Comparison of ENCODE assay signal across 1 cellular context in the genomic region with DNA sequence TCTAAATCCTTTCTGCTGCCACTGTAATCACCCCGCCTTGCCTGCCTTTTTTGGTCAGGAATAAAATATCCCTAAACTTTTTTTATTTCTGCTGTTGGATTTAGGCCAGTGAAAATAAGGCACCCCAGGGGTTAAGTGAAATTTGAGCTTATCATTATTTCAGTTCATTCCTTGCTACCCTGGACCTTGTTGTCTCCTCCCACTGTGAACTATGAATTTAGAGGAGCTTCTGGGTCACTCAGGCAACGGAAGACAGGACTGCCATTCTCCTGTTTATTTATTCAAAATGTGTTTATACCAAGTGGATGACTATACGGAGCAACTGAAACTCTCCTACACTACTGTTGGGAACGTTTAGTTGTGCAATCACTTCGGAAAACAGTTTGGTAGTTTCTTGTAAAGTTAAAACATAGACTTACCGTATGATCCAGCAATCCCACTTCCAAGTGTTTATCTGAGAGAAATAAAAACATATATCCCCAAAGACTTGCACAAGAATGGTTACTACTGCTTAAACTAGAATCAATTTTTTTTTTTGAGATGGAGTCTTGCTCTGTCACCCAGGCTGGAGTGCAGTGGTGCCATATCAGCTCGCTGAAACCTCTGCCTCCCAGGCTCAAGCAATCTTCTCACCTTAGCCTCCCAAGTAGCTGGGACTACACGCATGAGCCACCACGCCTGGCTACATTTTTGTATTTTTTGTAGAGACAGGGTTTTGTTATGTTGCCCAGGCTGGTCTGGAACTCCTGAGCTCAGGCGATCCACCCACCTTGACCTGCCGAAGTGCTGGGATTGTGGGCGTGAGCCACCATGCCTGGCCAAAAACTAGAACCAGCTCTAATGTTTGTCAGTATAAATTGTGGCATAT.
TF ChIP-seq lines count a peak whose summit lies in the region.

No MANE protein-coding gene starts in this region.

TF ChIP-seq in HepG2, 621 proteins besides CTCF, POLR2A, EP300 and RAD21 (continued from another document and continues in another):
- TF ChIP-seq, protein P1, sequence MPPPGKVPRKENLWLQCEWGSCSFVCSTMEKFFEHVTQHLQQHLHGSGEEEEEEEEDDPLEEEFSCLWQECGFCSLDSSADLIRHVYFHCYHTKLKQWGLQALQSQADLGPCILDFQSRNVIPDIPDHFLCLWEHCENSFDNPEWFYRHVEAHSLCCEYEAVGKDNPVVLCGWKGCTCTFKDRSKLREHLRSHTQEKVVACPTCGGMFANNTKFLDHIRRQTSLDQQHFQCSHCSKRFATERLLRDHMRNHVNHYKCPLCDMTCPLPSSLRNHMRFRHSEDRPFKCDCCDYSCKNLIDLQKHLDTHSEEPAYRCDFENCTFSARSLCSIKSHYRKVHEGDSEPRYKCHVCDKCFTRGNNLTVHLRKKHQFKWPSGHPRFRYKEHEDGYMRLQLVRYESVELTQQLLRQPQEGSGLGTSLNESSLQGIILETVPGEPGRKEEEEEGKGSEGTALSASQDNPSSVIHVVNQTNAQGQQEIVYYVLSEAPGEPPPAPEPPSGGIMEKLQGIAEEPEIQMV (CRISPR knock-in tag; IDR thresholded peaks at IDR 0.05; ENCODE audit: low read depth): no peak
- TF ChIP-seq TOE1 (CRISPR knock-in tag; IDR thresholded peaks at IDR 0.05) (no peak), PPARG (CRISPR knock-in tag; conservative IDR thresholded peaks at IDR 0.05) (no peak), ZNF75D (CRISPR knock-in tag; IDR thresholded peaks at IDR 0.05; ENCODE audit: borderline replicate concordance) (no peak), SATB2 (CRISPR knock-in tag; IDR thresholded peaks at IDR 0.05) (no peak), SMARCC2 (IDR thresholded peaks at IDR 0.05) (no peak), ZNF232 (CRISPR knock-in tag; IDR thresholded peaks at IDR 0.05; ENCODE audit: borderline replicate concordance) (no peak), TCF7 (IDR thresholded peaks at IDR 0.05; ENCODE audit: low read depth) (no peak), XRCC5 (optimal IDR thresholded peaks at IDR 0.05; ENCODE audit: low read length) (no peak), ZNF329 (CRISPR knock-in tag; IDR thresholded peaks at IDR 0.05; ENCODE audit: low read depth) (no peak), ZNF44 (CRISPR knock-in tag; IDR thresholded peaks at IDR 0.05) (no peak), CEBPB (IDR thresholded peaks at IDR 0.05; ENCODE audit: borderline replicate concordance, low read depth, low read length) (peak; percentile 61), ZNF260 (CRISPR knock-in tag; IDR thresholded peaks at IDR 0.05; ENCODE audit: borderline replicate concordance, low read depth) (no peak), PHF21A (CRISPR knock-in tag; IDR thresholded peaks at IDR 0.05) (peak; percentile 36; the same call in 1 of the 2 replicates), GABPB1 (CRISPR knock-in tag; IDR thresholded peaks at IDR 0.05) (no peak), ZNF3 (CRISPR knock-in tag; IDR thresholded peaks at IDR 0.05) (no peak), FOXO1 (CRISPR knock-in tag; IDR thresholded peaks at IDR 0.05) (no peak), TBP (CRISPR knock-in tag; IDR thresholded peaks at IDR 0.05) (no peak), TEAD2 (CRISPR knock-in tag; IDR thresholded peaks at IDR 0.05) (no peak), ZNF317 (CRISPR knock-in tag; IDR thresholded peaks at IDR 0.05) (0 out of 2 replicates have a peak, but pooled peaks have one; percentile 23), ZNF652 (CRISPR knock-in tag; IDR thresholded peaks at IDR 0.05; ENCODE audit: borderline replicate concordance, low read depth) (peak; percentile 97), KLF11 (CRISPR knock-in tag; IDR thresholded peaks at IDR 0.05) (no peak), KLF12 (CRISPR knock-in tag; IDR thresholded peaks at IDR 0.05; ENCODE audit: borderline replicate concordance) (no peak), ZNF562 (CRISPR knock-in tag; IDR thresholded peaks at IDR 0.05; ENCODE audit: borderline replicate concordance) (no peak), ZNF331 (CRISPR knock-in tag; IDR thresholded peaks at IDR 0.05) (no peak; the same call in 1 of the 2 replicates), KDM3A (CRISPR knock-in tag; IDR thresholded peaks at IDR 0.05; ENCODE audit: low read depth) (no peak), HNF4G (IDR thresholded peaks at IDR 0.05; ENCODE audit: borderline replicate concordance, low read depth, low read length) (peak; percentile 53; the same call in 1 of the 2 replicates), HNF4G (CRISPR knock-in tag; IDR thresholded peaks at IDR 0.05; ENCODE audit: borderline replicate concordance, low read depth) (no peak), ZNF83 (CRISPR knock-in tag; IDR thresholded peaks at IDR 0.05; ENCODE audit: borderline replicate concordance) (no peak), MEIS2 (CRISPR knock-in tag; IDR thresholded peaks at IDR 0.05) (no peak), RCOR2 (CRISPR knock-in tag; IDR thresholded peaks at IDR 0.05) (0 out of 2 replicates have a peak, but pooled peaks have one; percentile 11)
- TF ChIP-seq, protein P2, sequence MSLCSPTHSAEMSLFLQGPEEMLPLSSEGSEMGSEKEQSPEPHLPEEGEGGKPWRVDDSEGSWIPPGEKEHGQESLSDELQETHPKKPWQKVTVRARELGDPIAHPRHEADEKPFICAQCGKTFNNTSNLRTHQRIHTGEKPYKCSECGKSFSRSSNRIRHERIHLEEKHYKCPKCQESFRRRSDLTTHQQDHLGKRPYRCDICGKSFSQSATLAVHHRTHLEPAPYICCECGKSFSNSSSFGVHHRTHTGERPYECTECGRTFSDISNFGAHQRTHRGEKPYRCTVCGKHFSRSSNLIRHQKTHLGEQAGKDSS (CRISPR knock-in tag; IDR thresholded peaks at IDR 0.05; ENCODE audit: borderline replicate concordance, low read depth): no peak
- TF ChIP-seq, protein P3, sequence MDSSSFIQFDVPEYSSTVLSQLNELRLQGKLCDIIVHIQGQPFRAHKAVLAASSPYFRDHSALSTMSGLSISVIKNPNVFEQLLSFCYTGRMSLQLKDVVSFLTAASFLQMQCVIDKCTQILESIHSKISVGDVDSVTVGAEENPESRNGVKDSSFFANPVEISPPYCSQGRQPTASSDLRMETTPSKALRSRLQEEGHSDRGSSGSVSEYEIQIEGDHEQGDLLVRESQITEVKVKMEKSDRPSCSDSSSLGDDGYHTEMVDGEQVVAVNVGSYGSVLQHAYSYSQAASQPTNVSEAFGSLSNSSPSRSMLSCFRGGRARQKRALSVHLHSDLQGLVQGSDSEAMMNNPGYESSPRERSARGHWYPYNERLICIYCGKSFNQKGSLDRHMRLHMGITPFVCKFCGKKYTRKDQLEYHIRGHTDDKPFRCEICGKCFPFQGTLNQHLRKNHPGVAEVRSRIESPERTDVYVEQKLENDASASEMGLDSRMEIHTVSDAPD (CRISPR knock-in tag; IDR thresholded peaks at IDR 0.05): 0 out of 2 replicates have a peak, but pooled peaks have one; percentile 42
- TF ChIP-seq, protein P4, sequence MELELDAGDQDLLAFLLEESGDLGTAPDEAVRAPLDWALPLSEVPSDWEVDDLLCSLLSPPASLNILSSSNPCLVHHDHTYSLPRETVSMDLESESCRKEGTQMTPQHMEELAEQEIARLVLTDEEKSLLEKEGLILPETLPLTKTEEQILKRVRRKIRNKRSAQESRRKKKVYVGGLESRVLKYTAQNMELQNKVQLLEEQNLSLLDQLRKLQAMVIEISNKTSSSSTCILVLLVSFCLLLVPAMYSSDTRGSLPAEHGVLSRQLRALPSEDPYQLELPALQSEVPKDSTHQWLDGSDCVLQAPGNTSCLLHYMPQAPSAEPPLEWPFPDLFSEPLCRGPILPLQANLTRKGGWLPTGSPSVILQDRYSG (CRISPR knock-in tag; IDR thresholded peaks at IDR 0.05): no peak
- TF ChIP-seq, protein P5, sequence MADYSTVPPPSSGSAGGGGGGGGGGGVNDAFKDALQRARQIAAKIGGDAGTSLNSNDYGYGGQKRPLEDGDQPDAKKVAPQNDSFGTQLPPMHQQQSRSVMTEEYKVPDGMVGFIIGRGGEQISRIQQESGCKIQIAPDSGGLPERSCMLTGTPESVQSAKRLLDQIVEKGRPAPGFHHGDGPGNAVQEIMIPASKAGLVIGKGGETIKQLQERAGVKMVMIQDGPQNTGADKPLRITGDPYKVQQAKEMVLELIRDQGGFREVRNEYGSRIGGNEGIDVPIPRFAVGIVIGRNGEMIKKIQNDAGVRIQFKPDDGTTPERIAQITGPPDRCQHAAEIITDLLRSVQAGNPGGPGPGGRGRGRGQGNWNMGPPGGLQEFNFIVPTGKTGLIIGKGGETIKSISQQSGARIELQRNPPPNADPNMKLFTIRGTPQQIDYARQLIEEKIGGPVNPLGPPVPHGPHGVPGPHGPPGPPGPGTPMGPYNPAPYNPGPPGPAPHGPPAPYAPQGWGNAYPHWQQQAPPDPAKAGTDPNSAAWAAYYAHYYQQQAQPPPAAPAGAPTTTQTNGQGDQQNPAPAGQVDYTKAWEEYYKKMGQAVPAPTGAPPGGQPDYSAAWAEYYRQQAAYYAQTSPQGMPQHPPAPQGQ (CRISPR knock-in tag; IDR thresholded peaks at IDR 0.05; ENCODE audit: borderline replicate concordance): no peak
- TF ChIP-seq, protein P6, sequence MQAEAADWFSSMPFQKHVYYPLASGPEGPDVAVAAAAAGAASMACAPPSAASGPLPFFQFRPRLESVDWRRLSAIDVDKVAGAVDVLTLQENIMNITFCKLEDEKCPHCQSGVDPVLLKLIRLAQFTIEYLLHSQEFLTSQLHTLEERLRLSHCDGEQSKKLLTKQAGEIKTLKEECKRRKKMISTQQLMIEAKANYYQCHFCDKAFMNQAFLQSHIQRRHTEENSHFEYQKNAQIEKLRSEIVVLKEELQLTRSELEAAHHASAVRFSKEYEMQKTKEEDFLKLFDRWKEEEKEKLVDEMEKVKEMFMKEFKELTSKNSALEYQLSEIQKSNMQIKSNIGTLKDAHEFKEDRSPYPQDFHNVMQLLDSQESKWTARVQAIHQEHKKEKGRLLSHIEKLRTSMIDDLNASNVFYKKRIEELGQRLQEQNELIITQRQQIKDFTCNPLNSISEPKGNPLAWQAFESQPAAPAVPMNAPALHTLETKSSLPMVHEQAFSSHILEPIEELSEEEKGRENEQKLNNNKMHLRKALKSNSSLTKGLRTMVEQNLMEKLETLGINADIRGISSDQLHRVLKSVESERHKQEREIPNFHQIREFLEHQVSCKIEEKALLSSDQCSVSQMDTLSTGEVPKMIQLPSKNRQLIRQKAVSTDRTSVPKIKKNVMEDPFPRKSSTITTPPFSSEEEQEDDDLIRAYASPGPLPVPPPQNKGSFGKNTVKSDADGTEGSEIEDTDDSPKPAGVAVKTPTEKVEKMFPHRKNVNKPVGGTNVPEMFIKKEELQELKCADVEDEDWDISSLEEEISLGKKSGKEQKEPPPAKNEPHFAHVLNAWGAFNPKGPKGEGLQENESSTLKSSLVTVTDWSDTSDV (CRISPR knock-in tag; IDR thresholded peaks at IDR 0.05): no peak
- TF ChIP-seq, protein P7, sequence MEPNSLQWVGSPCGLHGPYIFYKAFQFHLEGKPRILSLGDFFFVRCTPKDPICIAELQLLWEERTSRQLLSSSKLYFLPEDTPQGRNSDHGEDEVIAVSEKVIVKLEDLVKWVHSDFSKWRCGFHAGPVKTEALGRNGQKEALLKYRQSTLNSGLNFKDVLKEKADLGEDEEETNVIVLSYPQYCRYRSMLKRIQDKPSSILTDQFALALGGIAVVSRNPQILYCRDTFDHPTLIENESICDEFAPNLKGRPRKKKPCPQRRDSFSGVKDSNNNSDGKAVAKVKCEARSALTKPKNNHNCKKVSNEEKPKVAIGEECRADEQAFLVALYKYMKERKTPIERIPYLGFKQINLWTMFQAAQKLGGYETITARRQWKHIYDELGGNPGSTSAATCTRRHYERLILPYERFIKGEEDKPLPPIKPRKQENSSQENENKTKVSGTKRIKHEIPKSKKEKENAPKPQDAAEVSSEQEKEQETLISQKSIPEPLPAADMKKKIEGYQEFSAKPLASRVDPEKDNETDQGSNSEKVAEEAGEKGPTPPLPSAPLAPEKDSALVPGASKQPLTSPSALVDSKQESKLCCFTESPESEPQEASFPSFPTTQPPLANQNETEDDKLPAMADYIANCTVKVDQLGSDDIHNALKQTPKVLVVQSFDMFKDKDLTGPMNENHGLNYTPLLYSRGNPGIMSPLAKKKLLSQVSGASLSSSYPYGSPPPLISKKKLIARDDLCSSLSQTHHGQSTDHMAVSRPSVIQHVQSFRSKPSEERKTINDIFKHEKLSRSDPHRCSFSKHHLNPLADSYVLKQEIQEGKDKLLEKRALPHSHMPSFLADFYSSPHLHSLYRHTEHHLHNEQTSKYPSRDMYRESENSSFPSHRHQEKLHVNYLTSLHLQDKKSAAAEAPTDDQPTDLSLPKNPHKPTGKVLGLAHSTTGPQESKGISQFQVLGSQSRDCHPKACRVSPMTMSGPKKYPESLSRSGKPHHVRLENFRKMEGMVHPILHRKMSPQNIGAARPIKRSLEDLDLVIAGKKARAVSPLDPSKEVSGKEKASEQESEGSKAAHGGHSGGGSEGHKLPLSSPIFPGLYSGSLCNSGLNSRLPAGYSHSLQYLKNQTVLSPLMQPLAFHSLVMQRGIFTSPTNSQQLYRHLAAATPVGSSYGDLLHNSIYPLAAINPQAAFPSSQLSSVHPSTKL (CRISPR knock-in tag; IDR thresholded peaks at IDR 0.05): no peak; the same call in 1 of the 2 replicates
- TF ChIP-seq, protein P8, sequence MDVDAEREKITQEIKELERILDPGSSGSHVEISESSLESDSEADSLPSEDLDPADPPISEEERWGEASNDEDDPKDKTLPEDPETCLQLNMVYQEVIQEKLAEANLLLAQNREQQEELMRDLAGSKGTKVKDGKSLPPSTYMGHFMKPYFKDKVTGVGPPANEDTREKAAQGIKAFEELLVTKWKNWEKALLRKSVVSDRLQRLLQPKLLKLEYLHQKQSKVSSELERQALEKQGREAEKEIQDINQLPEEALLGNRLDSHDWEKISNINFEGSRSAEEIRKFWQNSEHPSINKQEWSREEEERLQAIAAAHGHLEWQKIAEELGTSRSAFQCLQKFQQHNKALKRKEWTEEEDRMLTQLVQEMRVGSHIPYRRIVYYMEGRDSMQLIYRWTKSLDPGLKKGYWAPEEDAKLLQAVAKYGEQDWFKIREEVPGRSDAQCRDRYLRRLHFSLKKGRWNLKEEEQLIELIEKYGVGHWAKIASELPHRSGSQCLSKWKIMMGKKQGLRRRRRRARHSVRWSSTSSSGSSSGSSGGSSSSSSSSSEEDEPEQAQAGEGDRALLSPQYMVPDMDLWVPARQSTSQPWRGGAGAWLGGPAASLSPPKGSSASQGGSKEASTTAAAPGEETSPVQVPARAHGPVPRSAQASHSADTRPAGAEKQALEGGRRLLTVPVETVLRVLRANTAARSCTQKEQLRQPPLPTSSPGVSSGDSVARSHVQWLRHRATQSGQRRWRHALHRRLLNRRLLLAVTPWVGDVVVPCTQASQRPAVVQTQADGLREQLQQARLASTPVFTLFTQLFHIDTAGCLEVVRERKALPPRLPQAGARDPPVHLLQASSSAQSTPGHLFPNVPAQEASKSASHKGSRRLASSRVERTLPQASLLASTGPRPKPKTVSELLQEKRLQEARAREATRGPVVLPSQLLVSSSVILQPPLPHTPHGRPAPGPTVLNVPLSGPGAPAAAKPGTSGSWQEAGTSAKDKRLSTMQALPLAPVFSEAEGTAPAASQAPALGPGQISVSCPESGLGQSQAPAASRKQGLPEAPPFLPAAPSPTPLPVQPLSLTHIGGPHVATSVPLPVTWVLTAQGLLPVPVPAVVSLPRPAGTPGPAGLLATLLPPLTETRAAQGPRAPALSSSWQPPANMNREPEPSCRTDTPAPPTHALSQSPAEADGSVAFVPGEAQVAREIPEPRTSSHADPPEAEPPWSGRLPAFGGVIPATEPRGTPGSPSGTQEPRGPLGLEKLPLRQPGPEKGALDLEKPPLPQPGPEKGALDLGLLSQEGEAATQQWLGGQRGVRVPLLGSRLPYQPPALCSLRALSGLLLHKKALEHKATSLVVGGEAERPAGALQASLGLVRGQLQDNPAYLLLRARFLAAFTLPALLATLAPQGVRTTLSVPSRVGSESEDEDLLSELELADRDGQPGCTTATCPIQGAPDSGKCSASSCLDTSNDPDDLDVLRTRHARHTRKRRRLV (CRISPR knock-in tag; IDR thresholded peaks at IDR 0.05): no peak
- TF ChIP-seq, protein P9, sequence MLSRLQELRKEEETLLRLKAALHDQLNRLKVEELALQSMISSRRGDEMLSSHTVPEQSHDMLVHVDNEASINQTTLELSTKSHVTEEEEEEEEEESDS (CRISPR knock-in tag; IDR thresholded peaks at IDR 0.05; ENCODE audit: borderline replicate concordance): no peak
